Comparison of ENCODE assay signal across 8 cellular contexts in genomic region chr1:13748610-13749505, GRCh38. TPM values are rescaled to one million over a fixed set of nuclear protein-coding genes. Genes with fewer than 3 reads are reported as not detected.
DNase-seq lines count a peak whose midpoint lies in the region; ATAC-seq and TF ChIP-seq lines count a peak whose summit lies in the region.

No MANE protein-coding gene starts in this region.

- H3K27ac ChIP-seq in CD8-positive, alpha-beta T cell (ENCODE audit: low read depth, low read length), result peak overlapping the region; percentile 88
- H3K27ac ChIP-seq in duodenal mucosa (ENCODE audit: low read depth, low read length), result peak overlapping the region; percentile 78
- H3K27ac ChIP-seq in lower lobe of right lung, result peak overlapping the region; percentile 95

- peak overlapping the region; percentile 98 for H3K27ac Mint-ChIP-seq in CD8-positive, alpha-beta T cell
- peak overlapping the region; percentile 87 for H3K27ac Mint-ChIP-seq in activated CD4-positive, alpha-beta memory T cell treated with anti-CD3 and anti-CD28 coated beads, Interleukin-2, amount 10 ng/mL, durations not matched to agents 7 days and 5 days

- DNase-seq in CD8-positive, alpha-beta T cell, result peak; percentile 92 to 99 (median 95)
- peak; percentile 96 for DNase-seq in HK-2 (ENCODE audit: unreplicated experiment)
- DNase-seq in NCI-H82 (lab: John Stamatoyannopoulos, UW), result peak; percentile 98
- DNase-seq in activated CD4-positive, alpha-beta memory T cell treated with anti-CD3 and anti-CD28 coated beads, Interleukin-2, amount 10 ng/mL, durations not matched to agents 7 days and 5 days, result peak; percentile 96
- peak; percentile 98 for DNase-seq in lower lobe of right lung
- DNase-seq in stimulated activated CD4-positive, alpha-beta T cell treated with anti-CD3 and anti-CD28 coated beads, TNF-alpha, amount 100 ng/mL, for 1 hour (ENCODE audit: low read depth in 3 of 3, low spot score in 1 of 3), result peak; percentile 84 to 94 (median 92)

- H3K27me3 ChIP-seq in CD8-positive, alpha-beta T cell (ENCODE audit: insufficient read depth, low read length), result no peaks in the 10 kb centered on the region
- H3K27me3 ChIP-seq in duodenal mucosa (ENCODE audit: control insufficient read depth in 1 of 2, insufficient read depth in 2 of 2, low read length in 2 of 2), result no peaks in the 10 kb centered on the region
- H3K27me3 ChIP-seq in lower lobe of right lung (ENCODE audit: low read depth), result no peaks in the 10 kb centered on the region

- peak; percentile 84 for ATAC-seq in CD8-positive, alpha-beta T cell
- ATAC-seq in GM19455 (IDR thresholded peaks at IDR 0.05; ENCODE audit: unreplicated experiment) (peak; percentile 74), lower lobe of right lung (peak; percentile 97)

- H3K4me3 ChIP-seq in CD8-positive, alpha-beta T cell (ENCODE audit: low read depth, low read length), result peak overlapping the region; percentile 70
- H3K4me3 ChIP-seq in duodenal mucosa (ENCODE audit: low read depth in 1 of 2, low read length in 2 of 2), result peak overlapping the region; percentile 89
- peak overlapping the region; percentile 75 for H3K4me3 ChIP-seq in lower lobe of right lung

- no peaks in the 10 kb centered on the region for H3K9me3 Mint-ChIP-seq in CD8-positive, alpha-beta T cell
- no peaks in the 10 kb centered on the region for H3K9me3 Mint-ChIP-seq in activated CD4-positive, alpha-beta memory T cell treated with anti-CD3 and anti-CD28 coated beads, Interleukin-2, amount 10 ng/mL, durations not matched to agents 7 days and 5 days

- H3K27me3 Mint-ChIP-seq in CD8-positive, alpha-beta T cell (ENCODE audit: low read depth), result no peaks in the 10 kb centered on the region
- no peaks in the 10 kb centered on the region for H3K27me3 Mint-ChIP-seq in activated CD4-positive, alpha-beta memory T cell treated with anti-CD3 and anti-CD28 coated beads, Interleukin-2, amount 10 ng/mL, durations not matched to agents 7 days and 5 days

- TF ChIP-seq CTCF in CD8-positive, alpha-beta T cell (IDR thresholded peaks at IDR 0.05), result no peak
- no peak for TF ChIP-seq CTCF in lower lobe of right lung (IDR thresholded peaks at IDR 0.05)

- H3K4me1 ChIP-seq in CD8-positive, alpha-beta T cell (ENCODE audit: insufficient read depth, low read length), result peaks cover 48% of the 10 kb centered on the region
- H3K4me1 ChIP-seq in duodenal mucosa (ENCODE audit: control insufficient read depth in 1 of 2, insufficient read depth in 2 of 2, low read length in 2 of 2) (peaks cover 20 to 21% of the 10 kb centered on the region in 2 donors), lower lobe of right lung (peaks cover 46% of the 10 kb centered on the region)

- CTCF ChIA-PET in CD8-positive, alpha-beta T cell (lab: Charles Lee), result interaction anchor here (0.8 to 1.6 kb wide), 5 partner anchors 12 to 83 kb away, joined by 3 to 4 read pairs (median 3); no protein-coding TSS in a partner anchor
- CTCF ChIA-PET in activated CD4-positive, alpha-beta memory T cell treated with anti-CD3 and anti-CD28 coated beads, Interleukin-2, amount 10 ng/mL, durations not matched to agents 7 days and 5 days (lab: Charles Lee), result interaction anchor here (0.7 to 4.5 kb wide), 6 partner anchors 12 to 82 kb away, joined by 3 to 47 read pairs (median 6); no protein-coding TSS in a partner anchor

- H3K4me1 Mint-ChIP-seq in CD8-positive, alpha-beta T cell (ENCODE audit: low read depth), result peaks cover 52% of the 10 kb centered on the region
- peaks cover 48% of the 10 kb centered on the region for H3K4me1 Mint-ChIP-seq in activated CD4-positive, alpha-beta memory T cell treated with anti-CD3 and anti-CD28 coated beads, Interleukin-2, amount 10 ng/mL, durations not matched to agents 7 days and 5 days

- peaks cover 4% of the 10 kb centered on the region for H3K36me3 ChIP-seq in CD8-positive, alpha-beta T cell (ENCODE audit: insufficient read depth, low read length)
- peaks cover 0 to 1% of the 10 kb centered on the region in 2 donors for H3K36me3 ChIP-seq in duodenal mucosa (ENCODE audit: control insufficient read depth in 1 of 2, insufficient read depth in 2 of 2, low read length in 2 of 2)
- H3K36me3 ChIP-seq in lower lobe of right lung, result peaks cover 3% of the 10 kb centered on the region

- POLR2A ChIA-PET in CD8-positive, alpha-beta T cell (lab: Charles Lee), result interaction anchor here (0.9 to 1.6 kb wide), 17 partner anchors 9 to 49 kb away, joined by 3 to 24 read pairs (median 4); partner anchors contain the start of gene PRDM2
- POLR2A ChIA-PET in activated CD4-positive, alpha-beta memory T cell treated with anti-CD3 and anti-CD28 coated beads, Interleukin-2, amount 10 ng/mL, durations not matched to agents 7 days and 5 days (lab: Charles Lee), result interaction anchor here (0.6 to 5.9 kb wide), 19 partner anchors 8 to 1841 kb away, joined by 3 to 177 read pairs (median 4); partner anchors contain the start of gene PRDM2

- intact Hi-C loops in CD8-positive, alpha-beta T cell (cut with DNase I, micrococcal nuclease), result loop anchor here (1.0 kb wide), 3 partner anchors 15 to 49 kb away; partner anchors contain the start of gene PRDM2 (in 2 of the 2)
- intact Hi-C loops in lower lobe of right lung (cut with DNase I), result no loop called here

- H3K9me3 ChIP-seq in CD8-positive, alpha-beta T cell (ENCODE audit: low read length), result no peaks in the 10 kb centered on the region
- H3K9me3 ChIP-seq in duodenal mucosa (ENCODE audit: control insufficient read depth in 1 of 2, low read length in 2 of 2) (no peaks in the 10 kb centered on the region), lower lobe of right lung (no peaks in the 10 kb centered on the region)

- peak overlapping the region; percentile 94 for H3K4me3 Mint-ChIP-seq in CD8-positive, alpha-beta T cell
- H3K4me3 Mint-ChIP-seq in activated CD4-positive, alpha-beta memory T cell treated with anti-CD3 and anti-CD28 coated beads, Interleukin-2, amount 10 ng/mL, durations not matched to agents 7 days and 5 days, result peak overlapping the region; percentile 86

- peaks cover 44% of the 10 kb centered on the region for H3K36me3 Mint-ChIP-seq in CD8-positive, alpha-beta T cell
- peaks cover 31% of the 10 kb centered on the region for H3K36me3 Mint-ChIP-seq in activated CD4-positive, alpha-beta memory T cell treated with anti-CD3 and anti-CD28 coated beads, Interleukin-2, amount 10 ng/mL, durations not matched to agents 7 days and 5 days (ENCODE audit: low read depth)

- peak overlapping the region; percentile 76 to 88 for H3K9ac ChIP-seq in duodenal mucosa (ENCODE audit: low read depth in 1 of 2, low read length in 2 of 2)

RNA-seq across cellular contexts. Expression of gene PRDM2, which starts 48.9 kb away (rescaled TPM):
- 100 to 1,000 TPM; 170 to 180 TPM for total RNA-seq in CD8-positive, alpha-beta T cell
- total RNA-seq in activated CD4-positive, alpha-beta memory T cell treated with anti-CD3 and anti-CD28 coated beads, Interleukin-2, amount 10 ng/mL, durations not matched to agents 7 days and 5 days, result 10 to 100 TPM; 56.3 to 58.4 TPM
- 50.6 TPM for total RNA-seq in lower lobe of right lung

Comparison
In these comparisons a context has a peak if more than half of its experiments do, and no peak if none do; other contexts are left out.
1. Peak in every context shown above with its lines: DNase-seq, ATAC-seq, H3K4me3 ChIP-seq and H3K27ac ChIP-seq.